2 cellular contexts compared by ENCODE assay signal in genomic region chr2:240645346-240646060, GRCh38.
TF ChIP-seq lines count a peak whose summit lies in the region.

No MANE protein-coding gene starts in this region.

TF ChIP-seq in SK-N-SH, 30 proteins besides CTCF, POLR2A, EP300 and RAD21:
- TF ChIP-seq TAF1 (IDR thresholded peaks at IDR 0.05; ENCODE audit: borderline replicate concordance, low read depth, low read length) (no peak), JUND (IDR thresholded peaks at IDR 0.05) (no peak), ELF1 (IDR thresholded peaks at IDR 0.05) (no peak), MEF2A (IDR thresholded peaks at IDR 0.05; ENCODE audit: borderline replicate concordance, low read depth) (no peak), EZH2phosphoT487 (IDR thresholded peaks at IDR 0.05; ENCODE audit: borderline replicate concordance, low read depth) (no peak), CHD2 (IDR thresholded peaks at IDR 0.05; ENCODE audit: low read length, partially characterized antibody) (no peak), MXI1 (IDR thresholded peaks at IDR 0.05; ENCODE audit: low read depth, low read length) (no peak), RXRA (IDR thresholded peaks at IDR 0.05; ENCODE audit: borderline replicate concordance, low read depth) (no peak), NRF1 (IDR thresholded peaks at IDR 0.05; ENCODE audit: low read depth, low read length) (no peak), MAX (IDR thresholded peaks at IDR 0.05; ENCODE audit: low read depth) (no peak), POLR2AphosphoS5 (IDR thresholded peaks at IDR 0.05; ENCODE audit: low read depth, low read length) (no peak)

TF ChIP-seq in SK-N-SH treated with all-trans-retinoic acid at 6 μM for 48 hours, 23 proteins besides CTCF, POLR2A, EP300 and RAD21:
- TF ChIP-seq PPARA (CRISPR knock-in tag; IDR thresholded peaks at IDR 0.05; ENCODE audit: borderline replicate concordance): no peak
- TF ChIP-seq GLIS3 (CRISPR knock-in tag; IDR thresholded peaks at IDR 0.05): no peak
- TF ChIP-seq POU6F1 (CRISPR knock-in tag; IDR thresholded peaks at IDR 0.05; ENCODE audit: borderline replicate concordance, low read depth): no peak
- TF ChIP-seq BACH2 (CRISPR knock-in tag; IDR thresholded peaks at IDR 0.05; ENCODE audit: borderline replicate concordance): no peak
- TF ChIP-seq ZNF565 (CRISPR knock-in tag; conservative IDR thresholded peaks at IDR 0.05; ENCODE audit: low read depth): no peak
- TF ChIP-seq TSHZ2 (CRISPR knock-in tag; IDR thresholded peaks at IDR 0.05): no peak
- TF ChIP-seq CSDC2 (CRISPR knock-in tag; IDR thresholded peaks at IDR 0.05): no peak
- TF ChIP-seq ZNF8 (CRISPR knock-in tag; IDR thresholded peaks at IDR 0.05): no peak
- TF ChIP-seq ZNF70 (CRISPR knock-in tag; IDR thresholded peaks at IDR 0.05): no peak
- TF ChIP-seq SNAI2 (CRISPR knock-in tag; IDR thresholded peaks at IDR 0.05): no peak
- no peak for TF ChIP-seq CREB5 (CRISPR knock-in tag; IDR thresholded peaks at IDR 0.05; ENCODE audit: low read depth)
- TF ChIP-seq ZFP30 (CRISPR knock-in tag; IDR thresholded peaks at IDR 0.05): no peak
- TF ChIP-seq RARB (CRISPR knock-in tag; IDR thresholded peaks at IDR 0.05): no peak
- no peak for TF ChIP-seq ZFP3 (CRISPR knock-in tag; IDR thresholded peaks at IDR 0.05)
- TF ChIP-seq TOX (CRISPR knock-in tag; IDR thresholded peaks at IDR 0.05; ENCODE audit: borderline replicate concordance): no peak
- TF ChIP-seq ZC3H10 (CRISPR knock-in tag; IDR thresholded peaks at IDR 0.05): no peak
- no peak for TF ChIP-seq ISL1 (CRISPR knock-in tag; IDR thresholded peaks at IDR 0.05)
